Comparison of ENCODE assay signal across 1 cellular context in the genomic region with DNA sequence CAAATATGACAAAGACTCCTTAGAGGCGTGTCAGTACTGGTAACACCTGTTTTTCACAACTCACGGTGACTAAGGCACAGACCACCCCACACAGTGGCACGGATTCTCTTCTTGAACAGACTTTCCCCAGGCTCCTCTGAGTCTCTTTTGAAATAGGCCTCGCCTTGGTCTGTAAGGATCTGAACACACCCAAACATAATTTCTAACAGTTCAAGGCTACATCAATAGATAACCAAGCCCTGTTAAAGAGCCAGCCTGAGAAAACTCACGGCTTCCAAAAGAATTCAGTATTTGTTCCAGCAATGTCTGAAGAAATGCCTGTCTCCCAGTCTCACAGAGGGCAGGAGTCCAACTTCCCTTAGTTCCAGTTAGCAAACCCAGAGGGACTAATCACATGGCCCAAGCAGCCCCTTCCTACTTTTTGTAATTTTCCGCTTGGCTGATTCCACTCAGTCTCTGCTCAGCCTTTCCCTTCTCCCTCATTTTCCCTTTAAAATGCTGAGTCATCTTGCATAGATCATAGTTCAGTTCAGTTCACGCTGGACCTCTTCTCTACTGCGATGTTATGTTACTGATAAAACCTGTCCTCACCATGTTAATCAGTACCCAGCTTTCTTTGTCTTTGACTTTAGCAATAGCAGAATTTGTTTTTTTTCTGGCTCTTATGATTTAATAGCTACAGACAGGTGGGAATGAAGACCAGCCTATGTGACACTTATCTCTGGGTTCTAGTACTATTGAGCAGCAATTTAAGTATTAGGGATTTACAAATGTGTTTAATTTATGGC.
TF ChIP-seq lines count a peak whose summit lies in the region.

No MANE protein-coding gene starts in this region.

TF ChIP-seq in K562, 482 proteins besides CTCF, POLR2A, EP300 and RAD21 (continued from another document and continues in another):
- TF ChIP-seq, protein P1, sequence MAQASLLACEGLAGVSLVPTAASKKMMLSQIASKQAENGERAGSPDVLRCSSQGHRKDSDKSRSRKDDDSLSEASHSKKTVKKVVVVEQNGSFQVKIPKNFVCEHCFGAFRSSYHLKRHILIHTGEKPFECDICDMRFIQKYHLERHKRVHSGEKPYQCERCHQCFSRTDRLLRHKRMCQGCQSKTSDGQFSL (CRISPR knock-in tag; IDR thresholded peaks at IDR 0.05) = no peak
- TF ChIP-seq, protein P1 (tag; IDR thresholded peaks at IDR 0.05) = no peak
- TF ChIP-seq ARNT (IDR thresholded peaks at IDR 0.05) = peak; percentile 82 to 97; a peak in 3 of 4 replicates
- TF ChIP-seq SP1 (CRISPR knock-in tag; IDR thresholded peaks at IDR 0.05) = no peak
- no peak for TF ChIP-seq ZNF143 (CRISPR knock-in tag; IDR thresholded peaks at IDR 0.05)
- TF ChIP-seq NR0B1 (IDR thresholded peaks at IDR 0.05; ENCODE audit: partially characterized antibody) = no peak
- TF ChIP-seq, protein P2, sequence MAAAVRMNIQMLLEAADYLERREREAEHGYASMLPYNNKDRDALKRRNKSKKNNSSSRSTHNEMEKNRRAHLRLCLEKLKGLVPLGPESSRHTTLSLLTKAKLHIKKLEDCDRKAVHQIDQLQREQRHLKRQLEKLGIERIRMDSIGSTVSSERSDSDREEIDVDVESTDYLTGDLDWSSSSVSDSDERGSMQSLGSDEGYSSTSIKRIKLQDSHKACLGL (CRISPR knock-in tag; IDR thresholded peaks at IDR 0.05; ENCODE audit: borderline replicate concordance, poor library complexity, severe bottlenecking) = no peak
- TF ChIP-seq REST (CRISPR knock-in tag; IDR thresholded peaks at IDR 0.05; ENCODE audit: low read depth) = no peak
- TF ChIP-seq LCOR (CRISPR knock-in tag; IDR thresholded peaks at IDR 0.05) = 0 out of 2 replicates have a peak, but pooled peaks have one; percentile 22
- no peak for TF ChIP-seq ZNF589 (CRISPR knock-in tag; IDR thresholded peaks at IDR 0.05; ENCODE audit: low read depth)
- TF ChIP-seq, protein P3, sequence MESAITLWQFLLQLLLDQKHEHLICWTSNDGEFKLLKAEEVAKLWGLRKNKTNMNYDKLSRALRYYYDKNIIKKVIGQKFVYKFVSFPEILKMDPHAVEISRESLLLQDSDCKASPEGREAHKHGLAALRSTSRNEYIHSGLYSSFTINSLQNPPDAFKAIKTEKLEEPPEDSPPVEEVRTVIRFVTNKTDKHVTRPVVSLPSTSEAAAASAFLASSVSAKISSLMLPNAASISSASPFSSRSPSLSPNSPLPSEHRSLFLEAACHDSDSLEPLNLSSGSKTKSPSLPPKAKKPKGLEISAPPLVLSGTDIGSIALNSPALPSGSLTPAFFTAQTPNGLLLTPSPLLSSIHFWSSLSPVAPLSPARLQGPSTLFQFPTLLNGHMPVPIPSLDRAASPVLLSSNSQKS (CRISPR knock-in tag; IDR thresholded peaks at IDR 0.05) = no peak
- TF ChIP-seq, protein P4, sequence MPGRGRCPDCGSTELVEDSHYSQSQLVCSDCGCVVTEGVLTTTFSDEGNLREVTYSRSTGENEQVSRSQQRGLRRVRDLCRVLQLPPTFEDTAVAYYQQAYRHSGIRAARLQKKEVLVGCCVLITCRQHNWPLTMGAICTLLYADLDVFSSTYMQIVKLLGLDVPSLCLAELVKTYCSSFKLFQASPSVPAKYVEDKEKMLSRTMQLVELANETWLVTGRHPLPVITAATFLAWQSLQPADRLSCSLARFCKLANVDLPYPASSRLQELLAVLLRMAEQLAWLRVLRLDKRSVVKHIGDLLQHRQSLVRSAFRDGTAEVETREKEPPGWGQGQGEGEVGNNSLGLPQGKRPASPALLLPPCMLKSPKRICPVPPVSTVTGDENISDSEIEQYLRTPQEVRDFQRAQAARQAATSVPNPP (IDR thresholded peaks at IDR 0.05; ENCODE audit: borderline replicate concordance, insufficient read depth, insufficient read length) = no peak
- TF ChIP-seq CHD4 (IDR thresholded peaks at IDR 0.05; ENCODE audit: insufficient read depth, insufficient replicate concordance, low read depth, low read length, poor library complexity, severe bottlenecking) = no peak
- no peak for TF ChIP-seq ZNF133 (CRISPR knock-in tag; IDR thresholded peaks at IDR 0.05)
- no peak for TF ChIP-seq SRSF7 (optimal IDR thresholded peaks at IDR 0.05; ENCODE audit: low read depth, low read length)
- TF ChIP-seq MECOM (CRISPR knock-in tag; IDR thresholded peaks at IDR 0.05) = peak; percentile 46; the same call in 1 of the 2 replicates
- TF ChIP-seq ELF1 (tag; IDR thresholded peaks at IDR 0.05) = no peak
- TF ChIP-seq HDAC6 (IDR thresholded peaks at IDR 0.05; ENCODE audit: low read depth, low read length) = no peak
- no peak for TF ChIP-seq SMAD2 (IDR thresholded peaks at IDR 0.05; ENCODE audit: low read depth, low read length)
- TF ChIP-seq PHF8 (IDR thresholded peaks at IDR 0.05; ENCODE audit: borderline replicate concordance, low read length) = peak; percentile 24; the same call in 1 of the 2 replicates
- TF ChIP-seq, protein P5, sequence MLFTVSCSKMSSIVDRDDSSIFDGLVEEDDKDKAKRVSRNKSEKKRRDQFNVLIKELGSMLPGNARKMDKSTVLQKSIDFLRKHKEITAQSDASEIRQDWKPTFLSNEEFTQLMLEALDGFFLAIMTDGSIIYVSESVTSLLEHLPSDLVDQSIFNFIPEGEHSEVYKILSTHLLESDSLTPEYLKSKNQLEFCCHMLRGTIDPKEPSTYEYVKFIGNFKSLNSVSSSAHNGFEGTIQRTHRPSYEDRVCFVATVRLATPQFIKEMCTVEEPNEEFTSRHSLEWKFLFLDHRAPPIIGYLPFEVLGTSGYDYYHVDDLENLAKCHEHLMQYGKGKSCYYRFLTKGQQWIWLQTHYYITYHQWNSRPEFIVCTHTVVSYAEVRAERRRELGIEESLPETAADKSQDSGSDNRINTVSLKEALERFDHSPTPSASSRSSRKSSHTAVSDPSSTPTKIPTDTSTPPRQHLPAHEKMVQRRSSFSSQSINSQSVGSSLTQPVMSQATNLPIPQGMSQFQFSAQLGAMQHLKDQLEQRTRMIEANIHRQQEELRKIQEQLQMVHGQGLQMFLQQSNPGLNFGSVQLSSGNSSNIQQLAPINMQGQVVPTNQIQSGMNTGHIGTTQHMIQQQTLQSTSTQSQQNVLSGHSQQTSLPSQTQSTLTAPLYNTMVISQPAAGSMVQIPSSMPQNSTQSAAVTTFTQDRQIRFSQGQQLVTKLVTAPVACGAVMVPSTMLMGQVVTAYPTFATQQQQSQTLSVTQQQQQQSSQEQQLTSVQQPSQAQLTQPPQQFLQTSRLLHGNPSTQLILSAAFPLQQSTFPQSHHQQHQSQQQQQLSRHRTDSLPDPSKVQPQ (CRISPR knock-in tag; IDR thresholded peaks at IDR 0.05; ENCODE audit: borderline replicate concordance) = no peak
- no peak for TF ChIP-seq ZNF436 (CRISPR knock-in tag; IDR thresholded peaks at IDR 0.05)
- TF ChIP-seq, protein P6, sequence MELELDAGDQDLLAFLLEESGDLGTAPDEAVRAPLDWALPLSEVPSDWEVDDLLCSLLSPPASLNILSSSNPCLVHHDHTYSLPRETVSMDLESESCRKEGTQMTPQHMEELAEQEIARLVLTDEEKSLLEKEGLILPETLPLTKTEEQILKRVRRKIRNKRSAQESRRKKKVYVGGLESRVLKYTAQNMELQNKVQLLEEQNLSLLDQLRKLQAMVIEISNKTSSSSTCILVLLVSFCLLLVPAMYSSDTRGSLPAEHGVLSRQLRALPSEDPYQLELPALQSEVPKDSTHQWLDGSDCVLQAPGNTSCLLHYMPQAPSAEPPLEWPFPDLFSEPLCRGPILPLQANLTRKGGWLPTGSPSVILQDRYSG (tag; conservative IDR thresholded peaks at IDR 0.05; ENCODE audit: low read depth) = peak; percentile 74; the same call in 1 of the 2 replicates
- TF ChIP-seq JUN (IDR thresholded peaks at IDR 0.05; ENCODE audit: borderline replicate concordance, low read depth, low read length) = peak; percentile 83
- no peak for TF ChIP-seq JUN (CRISPR knock-in tag; IDR thresholded peaks at IDR 0.05; ENCODE audit: borderline replicate concordance)
- no peak for TF ChIP-seq RBM39 (optimal IDR thresholded peaks at IDR 0.05; ENCODE audit: low read depth, low read length)
- peak; percentile 70; the same call in 1 of the 2 replicates for TF ChIP-seq SMAD3 (CRISPR knock-in tag; conservative IDR thresholded peaks at IDR 0.05)
- no peak for TF ChIP-seq SMARCA5 (IDR thresholded peaks at IDR 0.05)
- TF ChIP-seq GTF2E2 (tag; IDR thresholded peaks at IDR 0.05) = peak; percentile 71; the same call in 1 of the 2 replicates
- TF ChIP-seq EZH2 (IDR thresholded peaks at IDR 0.05; ENCODE audit: borderline replicate concordance, low read depth, low read length) = no peak
- no peak for TF ChIP-seq BRCA1 (IDR thresholded peaks at IDR 0.05)
- TF ChIP-seq BRCA1 (CRISPR knock-in tag; IDR thresholded peaks at IDR 0.05) = no peak
- TF ChIP-seq ZC3H8 (IDR thresholded peaks at IDR 0.05) = no peak
- TF ChIP-seq, protein P7, sequence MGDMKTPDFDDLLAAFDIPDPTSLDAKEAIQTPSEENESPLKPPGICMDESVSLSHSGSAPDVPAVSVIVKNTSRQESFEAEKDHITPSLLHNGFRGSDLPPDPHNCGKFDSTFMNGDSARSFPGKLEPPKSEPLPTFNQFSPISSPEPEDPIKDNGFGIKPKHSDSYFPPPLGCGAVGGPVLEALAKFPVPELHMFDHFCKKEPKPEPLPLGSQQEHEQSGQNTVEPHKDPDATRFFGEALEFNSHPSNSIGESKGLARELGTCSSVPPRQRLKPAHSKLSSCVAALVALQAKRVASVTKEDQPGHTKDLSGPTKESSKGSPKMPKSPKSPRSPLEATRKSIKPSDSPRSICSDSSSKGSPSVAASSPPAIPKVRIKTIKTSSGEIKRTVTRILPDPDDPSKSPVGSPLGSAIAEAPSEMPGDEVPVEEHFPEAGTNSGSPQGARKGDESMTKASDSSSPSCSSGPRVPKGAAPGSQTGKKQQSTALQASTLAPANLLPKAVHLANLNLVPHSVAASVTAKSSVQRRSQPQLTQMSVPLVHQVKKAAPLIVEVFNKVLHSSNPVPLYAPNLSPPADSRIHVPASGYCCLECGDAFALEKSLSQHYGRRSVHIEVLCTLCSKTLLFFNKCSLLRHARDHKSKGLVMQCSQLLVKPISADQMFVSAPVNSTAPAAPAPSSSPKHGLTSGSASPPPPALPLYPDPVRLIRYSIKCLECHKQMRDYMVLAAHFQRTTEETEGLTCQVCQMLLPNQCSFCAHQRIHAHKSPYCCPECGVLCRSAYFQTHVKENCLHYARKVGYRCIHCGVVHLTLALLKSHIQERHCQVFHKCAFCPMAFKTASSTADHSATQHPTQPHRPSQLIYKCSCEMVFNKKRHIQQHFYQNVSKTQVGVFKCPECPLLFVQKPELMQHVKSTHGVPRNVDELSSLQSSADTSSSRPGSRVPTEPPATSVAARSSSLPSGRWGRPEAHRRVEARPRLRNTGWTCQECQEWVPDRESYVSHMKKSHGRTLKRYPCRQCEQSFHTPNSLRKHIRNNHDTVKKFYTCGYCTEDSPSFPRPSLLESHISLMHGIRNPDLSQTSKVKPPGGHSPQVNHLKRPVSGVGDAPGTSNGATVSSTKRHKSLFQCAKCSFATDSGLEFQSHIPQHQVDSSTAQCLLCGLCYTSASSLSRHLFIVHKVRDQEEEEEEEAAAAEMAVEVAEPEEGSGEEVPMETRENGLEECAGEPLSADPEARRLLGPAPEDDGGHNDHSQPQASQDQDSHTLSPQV (IDR thresholded peaks at IDR 0.05) = peak; percentile 94
- TF ChIP-seq NCOR1 (IDR thresholded peaks at IDR 0.05) = peak; percentile 84
- no peak for TF ChIP-seq KDM2B (CRISPR knock-in tag; IDR thresholded peaks at IDR 0.05)
- TF ChIP-seq SAFB (IDR thresholded peaks at IDR 0.05; ENCODE audit: borderline replicate concordance, low read depth, low read length) = no peak
- peak; percentile 61 for TF ChIP-seq CXXC5 (CRISPR knock-in tag; IDR thresholded peaks at IDR 0.05)
- no peak for TF ChIP-seq NONO (IDR thresholded peaks at IDR 0.05; ENCODE audit: low read depth in 2 of 2, low read length in 1 of 2)
- no peak for TF ChIP-seq PTBP1 (IDR thresholded peaks at IDR 0.05; ENCODE audit: low read depth, low read length)
- no peak for TF ChIP-seq ZNF696 (CRISPR knock-in tag; conservative IDR thresholded peaks at IDR 0.05)
- TF ChIP-seq TFAP4 (CRISPR knock-in tag; IDR thresholded peaks at IDR 0.05; ENCODE audit: borderline replicate concordance) = no peak
